8 cellular contexts compared by ENCODE assay signal in the genomic region with DNA sequence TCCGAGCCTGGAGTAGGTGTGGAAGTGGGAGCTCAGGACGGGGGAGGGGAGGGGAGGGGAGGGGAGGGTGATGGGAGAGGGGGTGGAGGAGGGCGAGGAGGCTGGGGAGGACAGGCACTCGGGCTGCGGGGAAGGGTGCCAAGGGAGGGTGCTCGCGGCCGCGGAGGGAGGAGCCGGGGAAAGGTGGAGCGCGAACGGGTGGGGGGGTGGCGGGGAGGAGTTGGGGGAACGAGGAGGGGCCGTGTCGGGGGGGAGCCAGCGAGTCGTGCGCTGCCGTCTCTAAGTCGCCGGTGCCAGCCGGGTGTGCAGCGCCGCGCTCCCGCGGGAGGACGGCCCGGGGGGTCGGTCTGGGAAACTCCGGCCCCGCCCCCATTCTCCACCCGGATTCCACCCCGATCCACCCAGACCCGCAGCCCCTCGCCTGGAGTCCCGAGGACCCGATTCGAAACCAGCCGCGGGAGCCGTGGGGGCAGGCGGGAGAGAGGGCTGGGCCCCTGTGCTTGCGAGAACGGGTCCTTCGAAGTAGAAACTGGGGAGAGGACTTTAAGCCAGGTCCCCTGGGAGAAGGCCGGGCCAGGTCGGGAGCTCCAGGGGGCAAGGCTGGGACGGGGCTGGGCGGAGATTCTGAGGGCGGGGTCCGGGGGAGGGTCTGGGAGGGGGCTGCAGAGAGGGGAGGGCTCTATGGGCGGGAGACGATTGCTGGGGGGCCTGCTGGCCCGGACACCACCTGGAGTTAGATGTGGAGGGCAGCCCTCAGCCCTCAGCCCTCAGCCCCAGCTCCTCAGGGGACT. TPM values are rescaled to one million over a fixed set of nuclear protein-coding genes. Genes with fewer than 3 reads are reported as not detected.
DNase-seq lines count a peak whose midpoint lies in the region; ATAC-seq, FAIRE-seq and TF ChIP-seq lines count a peak whose summit lies in the region.

A gene with protein sequence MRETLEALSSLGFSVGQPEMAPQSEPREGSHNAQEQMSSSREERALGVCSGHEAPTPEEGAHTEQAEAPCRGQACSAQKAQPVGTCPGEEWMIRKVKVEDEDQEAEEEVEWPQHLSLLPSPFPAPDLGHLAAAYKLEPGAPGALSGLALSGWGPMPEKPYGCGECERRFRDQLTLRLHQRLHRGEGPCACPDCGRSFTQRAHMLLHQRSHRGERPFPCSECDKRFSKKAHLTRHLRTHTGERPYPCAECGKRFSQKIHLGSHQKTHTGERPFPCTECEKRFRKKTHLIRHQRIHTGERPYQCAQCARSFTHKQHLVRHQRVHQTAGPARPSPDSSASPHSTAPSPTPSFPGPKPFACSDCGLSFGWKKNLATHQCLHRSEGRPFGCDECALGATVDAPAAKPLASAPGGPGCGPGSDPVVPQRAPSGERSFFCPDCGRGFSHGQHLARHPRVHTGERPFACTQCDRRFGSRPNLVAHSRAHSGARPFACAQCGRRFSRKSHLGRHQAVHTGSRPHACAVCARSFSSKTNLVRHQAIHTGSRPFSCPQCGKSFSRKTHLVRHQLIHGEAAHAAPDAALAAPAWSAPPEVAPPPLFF (minus strand): TSS at position 143 of the 791 bp plus-strand sequence. CDS start 2,556 bp downstream, outside the sequence.

- in situ Hi-C loops in GM12878 (cut with MboI), result no loop called here

- TF ChIP-seq CTCF in Peyer's patch (IDR thresholded peaks at IDR 0.05) (no peak), GM12878 (IDR thresholded peaks at IDR 0.05 in 2 of 3, conservative IDR thresholded peaks at IDR 0.05 in 1 of 3; ENCODE audit: control insufficient read depth in 2 of 3, extremely low read depth in 1 of 3, insufficient read depth in 1 of 3, low read depth in 3 of 3, low read length in 3 of 3) (no peak), foreskin keratinocyte (conservative IDR thresholded peaks at IDR 0.05) (no peak)

- no peak within 1 kb of the TSS for H3K9ac ChIP-seq in GM12878 (ENCODE audit: control insufficient read depth, insufficient read depth, low read length)
- H3K9ac ChIP-seq in iPS-18a (ENCODE audit: low read length), result no peak within 1 kb of the TSS

- H3K27ac ChIP-seq in Peyer's patch, result peak within 1 kb of the TSS; percentile 55 to 72 (median 70)
- no peak within 1 kb of the TSS for H3K27ac ChIP-seq in GM12878 (ENCODE audit: control insufficient read depth, insufficient read depth)
- no peak within 1 kb of the TSS for H3K27ac ChIP-seq in iPS-18a (ENCODE audit: low read length)
- H3K27ac ChIP-seq in foreskin keratinocyte, result no peak within 1 kb of the TSS

- no peak for ATAC-seq in GM12878
- no peak for ATAC-seq in foreskin keratinocyte

- 12% methylated on average over 15 of the region's 57 CpGs for WGBS in GM12878 (ENCODE audit: insufficient coverage, insufficient replicate concordance, low lambda C conversion rate, missing lambda C conversion rate)

- DNase-seq in NCI-H1092 treated with DMSO at 0.1 percent for 48 hours (lab: John Stamatoyannopoulos, UW) (peak; percentile 38), NCI-H1092 (lab: John Stamatoyannopoulos, UW) (no peak), Peyer's patch (peak; percentile 47 to 73 (median 65)), GM12878 (ENCODE audit: low read depth, low spot score) (no peak), skeletal muscle cell (ENCODE audit: low read depth) (no peak), hepatic stellate cell (ENCODE audit: low spot score) (no peak), foreskin keratinocyte (no peak)

- H3K4me1 ChIP-seq in Peyer's patch (peaks cover 0 to 32% (median 10%) of the 10 kb centered on the region in 4 donors), GM12878 (ENCODE audit: control insufficient read depth, insufficient read depth, low read length) (no peaks in the 10 kb centered on the region; the same call in 1 of the 2 replicates), iPS-18a (ENCODE audit: control insufficient read depth, low read depth, low read length) (peaks cover 16% of the 10 kb centered on the region), foreskin keratinocyte (no peaks in the 10 kb centered on the region)

- TF ChIP-seq POLR2A in Peyer's patch (IDR thresholded peaks at IDR 0.05) (no peak), GM12878 (IDR thresholded peaks at IDR 0.05; ENCODE audit: low read depth, low read length) (no peak)

- TF ChIP-seq RAD21 in GM12878 (IDR thresholded peaks at IDR 0.05; ENCODE audit: insufficient read depth, low read depth, low read length), result no peak

- H3K79me2 ChIP-seq in GM12878 (ENCODE audit: control insufficient read depth, insufficient read depth, low read length), result no peaks in the 10 kb centered on the region

- H2AFZ ChIP-seq in GM12878 (ENCODE audit: control insufficient read depth, low read depth, low read length), result no peak within 1 kb of the TSS

- no peaks in the 10 kb centered on the region; the same call in 1 of the 2 replicates for H4K20me1 ChIP-seq in GM12878 (ENCODE audit: control insufficient read depth, insufficient read depth)

- RAD21 ChIA-PET in GM12878 (lab: Charles Lee; ENCODE audit: unreplicated experiment), result no interaction called here

- peak within 1 kb of the TSS; percentile 68 for H3K4me2 ChIP-seq in GM12878 (ENCODE audit: control insufficient read depth, insufficient read depth)

- BruUV-seq in GM12878 (replicated peaks; lab: Mats Ljungman, UMichigan), result no TSS peak

- intact Hi-C loops in GM12878 (cut with micrococcal nuclease; ENCODE audit: unreplicated experiment), result no loop called here

- SMC1A ChIA-PET in GM12878 (lab: Charles Lee; ENCODE audit: uncharacterized antibody, unreplicated experiment), result no interaction called here

- H3K27me3 ChIP-seq in Peyer's patch (peaks cover 0 to 5% of the 10 kb centered on the region in 2 donors), GM12878 (replicated peaks in 1 of 2; ENCODE audit: control insufficient read depth in 2 of 2, insufficient read depth in 2 of 2, low read length in 1 of 2) (no peaks in the 10 kb centered on the region; a peak in 3 of 4 replicates), iPS-18a (ENCODE audit: control insufficient read depth, insufficient read depth, low read length) (peaks cover 49% of the 10 kb centered on the region), foreskin keratinocyte (peaks cover 63% of the 10 kb centered on the region)

- H3K36me3 ChIP-seq in Peyer's patch (no peaks in the 10 kb centered on the region), GM12878 (ENCODE audit: control insufficient read depth in 2 of 2, insufficient read depth in 2 of 2, low read length in 1 of 2) (no peaks in the 10 kb centered on the region), iPS-18a (ENCODE audit: control insufficient read depth, low read depth, low read length) (no peaks in the 10 kb centered on the region)

- H3K9me3 ChIP-seq in Peyer's patch (no peaks in the 10 kb centered on the region), GM12878 (replicated peaks; ENCODE audit: control insufficient read depth, insufficient read depth, low read length) (no peaks in the 10 kb centered on the region), iPS-18a (ENCODE audit: control insufficient read depth, low read depth, low read length) (no peaks in the 10 kb centered on the region)

- H3K4me3 ChIP-seq in Peyer's patch (peak within 1 kb of the TSS; percentile 45 to 82 (median 64)), GM12878 (peak within 1 kb of the TSS; percentile 60), iPS-18a (ENCODE audit: low read length) (peak within 1 kb of the TSS; percentile 65), skeletal muscle cell (ENCODE audit: low read depth, low read length) (peak within 1 kb of the TSS; percentile 61)

- no peak for TF ChIP-seq EP300 in GM12878 (IDR thresholded peaks at IDR 0.05; ENCODE audit: borderline replicate concordance in 1 of 2, control insufficient read depth in 1 of 2, low read depth in 2 of 2, low read length in 2 of 2)

- POLR2A ChIA-PET in GM12878 (lab: Charles Lee), result no interaction called here

- FAIRE-seq in GM12878 (lab: Jason Lieb, UNC), result no peak

- CTCF ChIA-PET in GM12878 (lab: Yijun Ruan, JAX), result no interaction called here

TF ChIP-seq in GM12878, 131 proteins besides CTCF, POLR2A, EP300 and RAD21 (continues in another document):
- no peak for TF ChIP-seq WRNIP1 (IDR thresholded peaks at IDR 0.05; ENCODE audit: borderline replicate concordance, low read depth, low read length)
- no peak for TF ChIP-seq FOXM1 (IDR thresholded peaks at IDR 0.05; ENCODE audit: low read depth, low read length)
- TF ChIP-seq ZNF207 (IDR thresholded peaks at IDR 0.05; ENCODE audit: borderline replicate concordance), result no peak
- no peak for TF ChIP-seq HDAC2 (IDR thresholded peaks at IDR 0.05)
- no peak for TF ChIP-seq ZNF217 (IDR thresholded peaks at IDR 0.05)
- TF ChIP-seq, protein P1, sequence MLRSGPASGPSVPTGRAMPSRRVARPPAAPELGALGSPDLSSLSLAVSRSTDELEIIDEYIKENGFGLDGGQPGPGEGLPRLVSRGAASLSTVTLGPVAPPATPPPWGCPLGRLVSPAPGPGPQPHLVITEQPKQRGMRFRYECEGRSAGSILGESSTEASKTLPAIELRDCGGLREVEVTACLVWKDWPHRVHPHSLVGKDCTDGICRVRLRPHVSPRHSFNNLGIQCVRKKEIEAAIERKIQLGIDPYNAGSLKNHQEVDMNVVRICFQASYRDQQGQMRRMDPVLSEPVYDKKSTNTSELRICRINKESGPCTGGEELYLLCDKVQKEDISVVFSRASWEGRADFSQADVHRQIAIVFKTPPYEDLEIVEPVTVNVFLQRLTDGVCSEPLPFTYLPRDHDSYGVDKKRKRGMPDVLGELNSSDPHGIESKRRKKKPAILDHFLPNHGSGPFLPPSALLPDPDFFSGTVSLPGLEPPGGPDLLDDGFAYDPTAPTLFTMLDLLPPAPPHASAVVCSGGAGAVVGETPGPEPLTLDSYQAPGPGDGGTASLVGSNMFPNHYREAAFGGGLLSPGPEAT (IDR thresholded peaks at IDR 0.05; ENCODE audit: low read depth), result no peak

RNA-seq across cellular contexts. Expression of the gene that starts here (rescaled TPM):
- total RNA-seq in Peyer's patch (1 to 10 TPM in 3 of 4 donors, under 1 TPM in 1; 0.35 to 4.7 (median 3.1) TPM), GM12878 (2014; rRNA removed) (not detected in 2 replicates), GM12878 (2014; rRNA removed; fragmentation: Illumina TruSeq; extraction: Trizol) (not detected in 2 replicates), GM12878 (2021) (not detected in 2 replicates), foreskin keratinocyte (0.35 and 0.48 TPM in 2 replicates)
- total RNA-seq in GM12878 (2013; cell fraction: nucleolus; rRNA removed), result 0.77 and 0.93 TPM in 2 replicates
- polyA plus RNA-seq in GM12878 (2011; ENCODE audit: low read depth), result not detected
- polyA plus RNA-seq in GM12878 (2011; rRNA removed) (not detected in 2 replicates), GM12878 (2014; fragmentation: Illumina TruSeq; extraction: Trizol) (not detected in 2 replicates), GM12878 (2014; fragmentation: Nextera tagmentation; extraction: Ambion mirVana) (not detected), GM12878 (2014; rRNA removed) (0.04 TPM in 1 of 2 replicates, not detected in the other), GM12878 (2016; fragmentation: Nextera tagmentation; extraction: Ambion mirVana) (not detected), foreskin keratinocyte (0.48 and 0.66 TPM in 2 replicates)
- 0.07 TPM in 1 of 2 replicates, not detected in the other for polyA plus RNA-seq in GM12878 (2011; cell fraction: cytosol; rRNA removed)
- 0.35 and 0.45 TPM in 2 replicates for polyA plus RNA-seq in GM12878 (2011; cell fraction: nucleus; rRNA removed)
- 0.19 and 0.34 TPM in 2 replicates for polyA plus RNA-seq in GM12878 (2012)
- polyA minus RNA-seq in GM12878 (2011; rRNA and poly(A)+ RNA removed), result 0.05 TPM in 1 of 2 replicates, not detected in the other
- not detected in 2 replicates for polyA minus RNA-seq in GM12878 (2011; cell fraction: cytosol; rRNA and poly(A)+ RNA removed)
- polyA minus RNA-seq in GM12878 (2011; cell fraction: nucleus; rRNA and poly(A)+ RNA removed), result not detected in 2 replicates

Comparison
In these comparisons a context has a peak if more than half of its experiments do, and no peak if none do; other contexts are left out.
1. DNase-seq: peak in NCI-H1092 treated with DMSO at 0.1 percent for 48 hours (single experiment) and Peyer's patch (3 of 3); none in NCI-H1092 (single experiment), GM12878 (single experiment), skeletal muscle cell (single experiment), hepatic stellate cell (single experiment) and foreskin keratinocyte (0 of 2).
2. H3K27ac ChIP-seq: peak in Peyer's patch (4 of 4); none in GM12878 (single experiment), iPS-18a (single experiment) and foreskin keratinocyte (single experiment).
3. Peak in every context shown above with its lines, with median percentiles within 50 percentile points of each other: H3K4me3 ChIP-seq.